ENCODE assay signal across 8 cellular contexts in genomic region chr19:40445006-40445312, GRCh38. TPM values are rescaled to one million over a fixed set of nuclear protein-coding genes. Genes with fewer than 3 reads are reported as not detected.
DNase-seq lines count a peak whose midpoint lies in the region; ATAC-seq and TF ChIP-seq lines count a peak whose summit lies in the region.

No MANE protein-coding gene starts in this region.

- peak overlapping the region; percentile 64 for H2AFZ ChIP-seq in mesenchymal stem cell (ENCODE audit: low read depth, low read length)

- intact Hi-C loops in heart left ventricle (cut with DNase I) = no loop called here
- intact Hi-C loops in left cardiac atrium (cut with DNase I) = loop anchor here in 1 of 2 donors (10.0 kb wide), 1 partner anchor 160 kb away; the partner anchor contains the start of gene AKT2
- intact Hi-C loops in upper lobe of right lung (cut with DNase I) = no loop called here

- H2BK12ac ChIP-seq in mesenchymal stem cell (ENCODE audit: low read length in 2 of 2) = no peak overlapping the region

- H3K14ac ChIP-seq in mesenchymal stem cell (ENCODE audit: low read length in 2 of 2) = no peak overlapping the region

- H4K8ac ChIP-seq in mesenchymal stem cell (ENCODE audit: low read length) = peak overlapping the region; percentile 42

- H3K36me3 Mint-ChIP-seq in brain = peaks cover 17% of the 10 kb centered on the region

- peak overlapping the region; percentile 94 for H3K4me2 ChIP-seq in mesenchymal stem cell (ENCODE audit: low read length, poor library complexity, severe bottlenecking)

- peaks cover 5% of the 10 kb centered on the region for H3K27me3 Mint-ChIP-seq in brain

- no peak overlapping the region for H3K23ac ChIP-seq in mesenchymal stem cell (ENCODE audit: low read length in 2 of 2)

- H2AK5ac ChIP-seq in mesenchymal stem cell (ENCODE audit: low read length, severe bottlenecking) = no peak overlapping the region

- H3K4me3 Mint-ChIP-seq in brain = peak overlapping the region; percentile 93 to 100 (median 97)

- TF ChIP-seq CTCF in heart left ventricle (IDR thresholded peaks at IDR 0.05) = no peak
- peak in 1 of 2 experiments; percentile 44 for TF ChIP-seq CTCF in brain (conservative IDR thresholded peaks at IDR 0.05)
- TF ChIP-seq CTCF in upper lobe of right lung (IDR thresholded peaks at IDR 0.05) = no peak

- peaks cover 0 to 3% (median 0%) of the 10 kb centered on the region in 5 experiments for H3K9me3 Mint-ChIP-seq in brain

- no peak for DNase-seq in heart left ventricle
- no peak for DNase-seq in left cardiac atrium
- DNase-seq in mesenchymal stem cell = no peak
- no peak for DNase-seq in upper lobe of right lung
- no peak for DNase-seq in hepatic stellate cell (ENCODE audit: low spot score)
- no peak for DNase-seq in activated effector memory CD4-positive, alpha-beta T cell treated with anti-CD3 and anti-CD28 coated beads, Interleukin-2, amount 50 U/mL, for 16 hours
- no peak for DNase-seq in NCI-H1092 treated with DMSO at 0.1 percent for 48 hours (lab: John Stamatoyannopoulos, UW)

- no peak overlapping the region for H2BK120ac ChIP-seq in mesenchymal stem cell (ENCODE audit: low read depth, low read length)

- no peak for TF ChIP-seq POLR2A in heart left ventricle (IDR thresholded peaks at IDR 0.05)

- peak overlapping the region in 1 of 2 experiments; percentile 67 for H3K4ac ChIP-seq in mesenchymal stem cell (ENCODE audit: low read depth in 1 of 2, low read length in 2 of 2)

- peaks cover 0 to 58% (median 47%) of the 10 kb centered on the region in 9 donors for H3K36me3 ChIP-seq in heart left ventricle
- peaks cover 33 to 39% of the 10 kb centered on the region in 2 experiments for H3K36me3 ChIP-seq in mesenchymal stem cell (ENCODE audit: control insufficient read depth in 1 of 2, insufficient read depth in 2 of 2, low read depth in 1 of 2, low read length in 2 of 2)
- peaks cover 47% of the 10 kb centered on the region for H3K36me3 ChIP-seq in upper lobe of right lung

- H3K9me3 ChIP-seq in heart left ventricle (no peaks in the 10 kb centered on the region), mesenchymal stem cell (ENCODE audit: control insufficient read depth, low read length) (no peaks in the 10 kb centered on the region), upper lobe of right lung (no peaks in the 10 kb centered on the region)

- peak overlapping the region; percentile 97 for H3K9ac ChIP-seq in mesenchymal stem cell (ENCODE audit: low read length)

- H3K27ac ChIP-seq in heart left ventricle = peak overlapping the region in 11 of 12 donors; percentile 89 to 100 (median 99)
- H3K27ac ChIP-seq in mesenchymal stem cell (ENCODE audit: low read length, poor library complexity, severe bottlenecking) = peak overlapping the region; percentile 33
- peak overlapping the region; percentile 95 for H3K27ac ChIP-seq in upper lobe of right lung

- no peak overlapping the region for H4K91ac ChIP-seq in mesenchymal stem cell (ENCODE audit: low read length)

- peak overlapping the region; percentile 81 for H2BK5ac ChIP-seq in mesenchymal stem cell (ENCODE audit: low read depth, low read length, poor library complexity, severe bottlenecking)

- H3K4me3 ChIP-seq in heart left ventricle = peak overlapping the region; percentile 62 to 99 (median 90)
- peak overlapping the region; percentile 94 to 97 for H3K4me3 ChIP-seq in mesenchymal stem cell (ENCODE audit: insufficient read depth in 1 of 2, low read depth in 1 of 2, low read length in 2 of 2)
- H3K4me3 ChIP-seq in upper lobe of right lung = peak overlapping the region; percentile 95

- H3K18ac ChIP-seq in mesenchymal stem cell (ENCODE audit: low read depth in 1 of 2, low read length in 2 of 2) = peak overlapping the region; percentile 61 to 77

- peaks cover 2% of the 10 kb centered on the region for H3K79me1 ChIP-seq in mesenchymal stem cell (replicated peaks; ENCODE audit: low read length, poor library complexity, severe bottlenecking)

- H3K4me1 Mint-ChIP-seq in brain = peaks cover 48% of the 10 kb centered on the region

- WGBS in heart left ventricle, 4 donors = 38 to 47% (median 40%) methylated on average over 9 of the region's 9 CpGs
- 60% methylated on average over 9 of the region's 9 CpGs for WGBS in mesenchymal stem cell

- H3K4me1 ChIP-seq in heart left ventricle (peaks cover 5 to 31% (median 23%) of the 10 kb centered on the region in 12 donors), mesenchymal stem cell (ENCODE audit: control insufficient read depth, insufficient read depth, low read depth, low read length) (peaks cover 20% of the 10 kb centered on the region), upper lobe of right lung (peaks cover 17% of the 10 kb centered on the region)

- peak overlapping the region; percentile 95 to 100 (median 98) for H3K27ac Mint-ChIP-seq in brain

- no peaks in the 10 kb centered on the region for H3K27me3 ChIP-seq in heart left ventricle
- no peaks in the 10 kb centered on the region for H3K27me3 ChIP-seq in mesenchymal stem cell (ENCODE audit: control insufficient read depth in 1 of 2, insufficient read depth in 1 of 2, low read length in 2 of 2)
- no peaks in the 10 kb centered on the region for H3K27me3 ChIP-seq in upper lobe of right lung

- no peak overlapping the region for H2BK15ac ChIP-seq in mesenchymal stem cell (ENCODE audit: low read depth, poor library complexity, severe bottlenecking)

- ATAC-seq in heart left ventricle = no peak
- ATAC-seq in left cardiac atrium = no peak
- ATAC-seq in upper lobe of right lung = no peak

RNA-seq across cellular contexts. Expression of gene SERTAD3, which starts 0.8 kb away (rescaled TPM):
- 10 to 100 TPM; 17.6 to 38.7 (median 26.0) TPM for total RNA-seq in heart left ventricle
- polyA plus RNA-seq in heart left ventricle = 10 to 100 TPM; 23.2 to 36.9 TPM
- 10 to 100 TPM; 29.1 to 41.2 TPM for total RNA-seq in left cardiac atrium
- 10.5 TPM for polyA plus RNA-seq in brain (ENCODE audit: insufficient read depth, low read depth, low replicate concordance)
- 22.0 TPM for polyA plus RNA-seq in mesenchymal stem cell (2013, experiment 1 of 2)
- polyA plus RNA-seq in mesenchymal stem cell (2013, experiment 2 of 2) = 22.4 TPM
- 32.6 TPM for total RNA-seq in upper lobe of right lung

RNA-seq across cellular contexts. Expression of gene SERTAD1, which starts 19.2 kb away (rescaled TPM):
- total RNA-seq in heart left ventricle (10 to 100 TPM in 6 of 9 donors, 1 to 10 TPM in 3; 7.6 to 28.0 (median 11.5) TPM), left cardiac atrium (10 to 100 TPM in 1 of 2 donors, 1 to 10 TPM in 1; 9.4 to 17.0 TPM), upper lobe of right lung (22.1 TPM)
- polyA plus RNA-seq in heart left ventricle (10 to 100 TPM; 10.2 to 40.2 TPM), brain (ENCODE audit: insufficient read depth, low read depth, low replicate concordance) (4.6 TPM)
- polyA plus RNA-seq in mesenchymal stem cell (2013, experiment 1 of 2) = 11.7 TPM
- polyA plus RNA-seq in mesenchymal stem cell (2013, experiment 2 of 2) = 12.3 TPM

RNA-seq across cellular contexts. Expression of gene BLVRB, which starts 20.6 kb away (rescaled TPM):
- total RNA-seq in heart left ventricle = 100 to 1,000 TPM in 5 of 9 donors, 10 to 100 TPM in 4; 76.3 to 330 (median 100) TPM
- 100 to 1,000 TPM; 115 to 164 TPM for polyA plus RNA-seq in heart left ventricle
- 100 to 1,000 TPM in 1 of 2 donors, 10 to 100 TPM in 1; 72.7 to 112 TPM for total RNA-seq in left cardiac atrium
- 24.4 TPM for polyA plus RNA-seq in brain (ENCODE audit: insufficient read depth, low read depth, low replicate concordance)
- polyA plus RNA-seq in mesenchymal stem cell (2013, experiment 1 of 2) = 83.8 TPM
- polyA plus RNA-seq in mesenchymal stem cell (2013, experiment 2 of 2) = 80.0 TPM
- 132 TPM for total RNA-seq in upper lobe of right lung

RNA-seq across cellular contexts. Expression of gene SPTBN4, which starts 21.8 kb away (rescaled TPM):
- total RNA-seq in heart left ventricle (1 to 10 TPM; 1.9 to 8.7 (median 4.2) TPM), left cardiac atrium (1 to 10 TPM; 3.4 to 4.8 TPM), upper lobe of right lung (1.5 TPM)
- polyA plus RNA-seq in heart left ventricle (1 to 10 TPM; 2.3 to 5.4 TPM), brain (ENCODE audit: insufficient read depth, low read depth, low replicate concordance) (36.8 TPM)
- polyA plus RNA-seq in mesenchymal stem cell (2013, experiment 1 of 2) = 0.23 TPM
- 0.15 TPM for polyA plus RNA-seq in mesenchymal stem cell (2013, experiment 2 of 2)

RNA-seq across cellular contexts. Expression of gene PRX, which starts 31.8 kb away (rescaled TPM):
- total RNA-seq in heart left ventricle (1 to 10 TPM; 2.5 to 4.6 (median 3.1) TPM), left cardiac atrium (1 to 10 TPM; 2.8 to 3.6 TPM), upper lobe of right lung (36.2 TPM)
- polyA plus RNA-seq in heart left ventricle (1 to 10 TPM; 2.9 to 4.3 TPM), brain (ENCODE audit: insufficient read depth, low read depth, low replicate concordance) (2.6 TPM)
- polyA plus RNA-seq in mesenchymal stem cell (2013, experiment 1 of 2) = 2.1 TPM
- 1.9 TPM for polyA plus RNA-seq in mesenchymal stem cell (2013, experiment 2 of 2)

Comparison
In these comparisons a context has a peak if more than half of its experiments do, and no peak if none do; other contexts are left out.
1. H3K27ac ChIP-seq: peak in every context shown above with its lines; median percentile 99 in heart left ventricle; 95 in upper lobe of right lung; 33 in mesenchymal stem cell.